22 cellular contexts compared by ENCODE assay signal in the genomic region with DNA sequence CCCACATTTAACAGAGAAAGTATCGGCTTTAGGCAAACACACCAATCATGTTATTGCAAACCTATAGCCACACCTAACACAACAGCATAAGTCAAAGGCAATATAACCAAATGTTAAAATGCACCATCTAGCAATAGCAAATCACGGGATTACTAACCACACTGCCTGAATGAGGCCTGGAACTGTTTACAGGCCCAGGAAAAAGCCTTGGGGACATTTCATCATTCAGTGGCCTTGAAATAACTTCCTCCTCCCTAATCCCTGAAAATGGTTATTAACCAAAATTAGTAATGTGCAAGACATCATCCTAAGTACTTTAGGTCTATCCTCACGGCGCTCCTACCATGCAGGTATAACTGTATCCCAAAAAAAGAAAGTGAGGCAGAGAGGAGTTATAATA. TPM values are rescaled to one million over a fixed set of nuclear protein-coding genes. Genes with fewer than 3 reads are reported as not detected.
DNase-seq lines count a peak whose midpoint lies in the region; ATAC-seq and TF ChIP-seq lines count a peak whose summit lies in the region.
"Had no signal": no experiment of that assay in that cellular context is flagged by ENCODE, and none has a peak within 500 bp of the region (broad histone marks: within the 10 kb centered on the region; RNA-seq: fewer than 3 reads in every experiment).

No MANE protein-coding gene starts in this region.

- H3K9ac ChIP-seq in mesenchymal stem cell (ENCODE audit: low read length), result peak overlapping the region; percentile 3
- H3K9ac ChIP-seq: GM23248 had no signal

- peaks cover 3 to 8% of the 10 kb centered on the region in 2 donors for H3K36me3 Mint-ChIP-seq in activated T-cell treated with anti-CD3 and anti-CD28 coated beads, Interleukin-2, amount 50 U/mL, for 72 hours (ENCODE audit: insufficient read depth in 2 of 2)
- peaks cover 37% of the 10 kb centered on the region for H3K36me3 Mint-ChIP-seq in activated T-helper 17 cell treated with anti-CD3 and anti-CD28 coated beads, Interleukin-2, amount 50 U/mL, for 72 hours (ENCODE audit: low read depth)

- no peak overlapping the region for H3K4me3 ChIP-seq in mesenchymal stem cell (ENCODE audit: insufficient read depth in 1 of 2, low read depth in 1 of 2, low read length in 2 of 2)
- no peak overlapping the region for H3K4me3 ChIP-seq in upper lobe of left lung
- H3K4me3 ChIP-seq: cardiac muscle cell, GM23248, tibial artery had no signal

- no peak overlapping the region for H2BK120ac ChIP-seq in mesenchymal stem cell (ENCODE audit: low read depth, low read length)

- no peak overlapping the region for H2BK12ac ChIP-seq in mesenchymal stem cell (ENCODE audit: low read length in 2 of 2)

- 96% methylated on average over 4 of the region's 4 CpGs for WGBS in mesenchymal stem cell
- 79 to 89% methylated on average over 4 of the region's 4 CpGs for WGBS in upper lobe of left lung, 2 donors

- no peak overlapping the region for H3K18ac ChIP-seq in mesenchymal stem cell (ENCODE audit: low read depth in 1 of 2, low read length in 2 of 2)

- TF ChIP-seq CTCF in upper lobe of left lung (IDR thresholded peaks at IDR 0.05), result no peak

- H2BK15ac ChIP-seq in mesenchymal stem cell (ENCODE audit: low read depth, poor library complexity, severe bottlenecking), result no peak overlapping the region

- H3K4me1 ChIP-seq in mesenchymal stem cell (ENCODE audit: control insufficient read depth, insufficient read depth, low read depth, low read length) (peaks cover 6% of the 10 kb centered on the region), upper lobe of left lung (peaks cover 16 to 37% (median 24%) of the 10 kb centered on the region in 4 donors)

- peaks cover 68% of the 10 kb centered on the region for H3K4me1 Mint-ChIP-seq in activated T-cell treated with anti-CD3 and anti-CD28 coated beads, Interleukin-2, amount 50 U/mL, for 72 hours (ENCODE audit: low read depth)
- H3K4me1 Mint-ChIP-seq in activated T-helper 17 cell treated with anti-CD3 and anti-CD28 coated beads, Interleukin-2, amount 50 U/mL, for 72 hours, result peaks cover 44% of the 10 kb centered on the region

- H2AFZ ChIP-seq in mesenchymal stem cell (ENCODE audit: low read depth, low read length), result no peak overlapping the region

- no peak overlapping the region for H2AK5ac ChIP-seq in mesenchymal stem cell (ENCODE audit: low read length, severe bottlenecking)

- H3K23ac ChIP-seq in mesenchymal stem cell (ENCODE audit: low read length in 2 of 2), result no peak overlapping the region

- H3K9me3 Mint-ChIP-seq in activated T-cell treated with anti-CD3 and anti-CD28 coated beads, Interleukin-2, amount 50 U/mL, for 72 hours, result peaks cover 0 to 2% of the 10 kb centered on the region in 2 donors
- H3K9me3 Mint-ChIP-seq in activated T-helper 17 cell treated with anti-CD3 and anti-CD28 coated beads, Interleukin-2, amount 50 U/mL, for 72 hours, result no peaks in the 10 kb centered on the region
- H3K9me3 Mint-ChIP-seq: activated T-helper 1 cell treated with anti-CD3 and anti-CD28 coated beads, Interleukin-12 subunit alpha, Interleukin-12 subunit beta, Interleukin-2, Interleukin-4 antibody, amounts not matched to agents 30 ng/mL and 10 ng/mL and 1 ng/mL, durations not matched to agents 14 hours and 24 hours and 36 hours had no signal

- DNase-seq in activated T-cell treated with anti-CD3 and anti-CD28 coated beads, Interleukin-2, amount 50 U/mL, for 72 hours, result no peak
- no peak for DNase-seq in activated T-cell treated with anti-CD3 and anti-CD28 coated beads, Interleukin-2, amount 50 U/mL, for 48 hours
- DNase-seq in mesenchymal stem cell (peak; percentile 17), upper lobe of left lung (peak in 1 of 2 donors; percentile 29), COLO829 (ENCODE audit: low spot score) (no peak), NCI-H774 (lab: John Stamatoyannopoulos, UW) (no peak)
- DNase-seq: activated CD4-positive, alpha-beta T cell treated with anti-CD3 and anti-CD28 coated beads, Interleukin-2, amount 50 U/mL, for 48 hours; amniotic stem cell; effector CD8-positive, alpha-beta T cell; heart right ventricle; MM.1S; NCI-H2029 treated with DMSO at 0.1 percent for 48 hours; NCI-H524; nephron progenitor cell; SIG-M5; stimulated activated CD4-positive, alpha-beta T cell treated with anti-CD3 and anti-CD28 coated beads, Interleukin-12 subunit alpha, Interleukin-12 subunit beta, amount 100 ng/mL, for 4 hours; tibial artery had no signal

- H3K27ac ChIP-seq in mesenchymal stem cell (ENCODE audit: low read length, poor library complexity, severe bottlenecking), result no peak overlapping the region
- peak overlapping the region; percentile 32 to 98 (median 84) for H3K27ac ChIP-seq in upper lobe of left lung
- H3K27ac ChIP-seq: cardiac muscle cell, GM23248, tibial artery had no signal

- no peak for TF ChIP-seq POLR2A in upper lobe of left lung (IDR thresholded peaks at IDR 0.05)

- H3K4ac ChIP-seq in mesenchymal stem cell (ENCODE audit: low read depth in 1 of 2, low read length in 2 of 2), result no peak overlapping the region

- peak overlapping the region; percentile 42 to 99 for H3K4me3 Mint-ChIP-seq in activated T-cell treated with anti-CD3 and anti-CD28 coated beads, Interleukin-2, amount 50 U/mL, for 72 hours
- peak overlapping the region; percentile 97 for H3K4me3 Mint-ChIP-seq in activated T-helper 17 cell treated with anti-CD3 and anti-CD28 coated beads, Interleukin-2, amount 50 U/mL, for 72 hours
- H3K4me3 Mint-ChIP-seq: activated T-helper 1 cell treated with anti-CD3 and anti-CD28 coated beads, Interleukin-12 subunit alpha, Interleukin-12 subunit beta, Interleukin-2, Interleukin-4 antibody, amounts not matched to agents 30 ng/mL and 10 ng/mL and 1 ng/mL, durations not matched to agents 14 hours and 24 hours and 36 hours; nephron progenitor cell had no signal

- ATAC-seq in activated T-cell treated with anti-CD3 and anti-CD28 coated beads, Interleukin-2, amount 50 U/mL, for 72 hours (replicated peaks in 1 of 2), result no peak
- no peak for ATAC-seq in activated T-helper 17 cell treated with anti-CD3 and anti-CD28 coated beads, Interleukin-2, amount 50 U/mL, for 72 hours (replicated peaks)
- ATAC-seq in upper lobe of left lung (ENCODE audit: low FRiP score in 2 of 2), result no peak
- no peak for ATAC-seq in GM19328 (IDR thresholded peaks at IDR 0.05; ENCODE audit: unreplicated experiment)
- ATAC-seq: heart right ventricle had no signal

- peaks cover 7% of the 10 kb centered on the region for H3K79me1 ChIP-seq in mesenchymal stem cell (replicated peaks; ENCODE audit: low read length, poor library complexity, severe bottlenecking)

- H3K4me2 ChIP-seq in mesenchymal stem cell (ENCODE audit: low read length, poor library complexity, severe bottlenecking), result no peak overlapping the region

- H3K27me3 ChIP-seq in mesenchymal stem cell (ENCODE audit: control insufficient read depth in 1 of 2, insufficient read depth in 1 of 2, low read length in 2 of 2), result no peaks in the 10 kb centered on the region
- no peaks in the 10 kb centered on the region for H3K27me3 ChIP-seq in upper lobe of left lung
- H3K27me3 ChIP-seq: cardiac muscle cell, heart right ventricle, tibial artery had no signal

- H3K9me3 ChIP-seq in mesenchymal stem cell (ENCODE audit: control insufficient read depth, low read length), result no peaks in the 10 kb centered on the region
- no peaks in the 10 kb centered on the region for H3K9me3 ChIP-seq in upper lobe of left lung
- H3K9me3 ChIP-seq: heart right ventricle, tibial artery had no signal

- no peaks in the 10 kb centered on the region for H3K27me3 Mint-ChIP-seq in activated T-cell treated with anti-CD3 and anti-CD28 coated beads, Interleukin-2, amount 50 U/mL, for 72 hours (ENCODE audit: low read depth)
- no peaks in the 10 kb centered on the region for H3K27me3 Mint-ChIP-seq in activated T-helper 17 cell treated with anti-CD3 and anti-CD28 coated beads, Interleukin-2, amount 50 U/mL, for 72 hours

- no peak for TF ChIP-seq EP300 in upper lobe of left lung (IDR thresholded peaks at IDR 0.05)

- H3K14ac ChIP-seq in mesenchymal stem cell (ENCODE audit: low read length in 2 of 2), result no peak overlapping the region

- H2BK5ac ChIP-seq in mesenchymal stem cell (ENCODE audit: low read depth, low read length, poor library complexity, severe bottlenecking), result no peak overlapping the region

- no peak overlapping the region for H4K91ac ChIP-seq in mesenchymal stem cell (ENCODE audit: low read length)

- H3K27ac Mint-ChIP-seq in activated T-cell treated with anti-CD3 and anti-CD28 coated beads, Interleukin-2, amount 50 U/mL, for 72 hours, result no peak overlapping the region
- H3K27ac Mint-ChIP-seq in activated T-helper 17 cell treated with anti-CD3 and anti-CD28 coated beads, Interleukin-2, amount 50 U/mL, for 72 hours, result no peak overlapping the region
- H3K27ac Mint-ChIP-seq: activated T-helper 1 cell treated with anti-CD3 and anti-CD28 coated beads, Interleukin-12 subunit alpha, Interleukin-12 subunit beta, Interleukin-2, Interleukin-4 antibody, amounts not matched to agents 30 ng/mL and 10 ng/mL and 1 ng/mL, durations not matched to agents 14 hours and 24 hours and 36 hours; nephron progenitor cell had no signal

- peaks cover 0 to 8% of the 10 kb centered on the region in 2 experiments for H3K36me3 ChIP-seq in mesenchymal stem cell (ENCODE audit: control insufficient read depth in 1 of 2, insufficient read depth in 2 of 2, low read depth in 1 of 2, low read length in 2 of 2)
- peaks cover 0 to 8% (median 4%) of the 10 kb centered on the region in 4 donors for H3K36me3 ChIP-seq in upper lobe of left lung
- H3K36me3 ChIP-seq: cardiac muscle cell had no signal

- no peak overlapping the region for H4K8ac ChIP-seq in mesenchymal stem cell (ENCODE audit: low read length)

RNA-seq across cellular contexts. Expression of gene GALC, which starts 2.3 kb away (rescaled TPM):
- 10 to 100 TPM; 40.1 to 40.3 TPM for total RNA-seq in activated T-cell treated with anti-CD3 and anti-CD28 coated beads, Interleukin-2, amount 50 U/mL, for 72 hours
- total RNA-seq in activated T-helper 17 cell treated with anti-CD3 and anti-CD28 coated beads, Interleukin-2, amount 50 U/mL, for 72 hours, result 10 to 100 TPM; 17.7 to 32.4 TPM
- 27.9 TPM for polyA plus RNA-seq in mesenchymal stem cell (2013, experiment 1 of 2)
- polyA plus RNA-seq in mesenchymal stem cell (2013, experiment 2 of 2), result 28.7 TPM
- total RNA-seq in upper lobe of left lung, result 10 to 100 TPM; 24.2 to 64.3 (median 49.0) TPM

RNA-seq across cellular contexts. Expression of gene GPR65, which starts 14.2 kb away (rescaled TPM):
- 10 to 100 TPM; 24.6 to 31.8 TPM for total RNA-seq in activated T-cell treated with anti-CD3 and anti-CD28 coated beads, Interleukin-2, amount 50 U/mL, for 72 hours
- total RNA-seq in activated T-helper 17 cell treated with anti-CD3 and anti-CD28 coated beads, Interleukin-2, amount 50 U/mL, for 72 hours, result 10 to 100 TPM; 15.0 to 33.9 TPM
- 0.25 TPM for polyA plus RNA-seq in mesenchymal stem cell (2013, experiment 1 of 2)
- polyA plus RNA-seq in mesenchymal stem cell (2013, experiment 2 of 2), result 0.27 TPM
- 1 to 10 TPM; 3.2 to 7.0 (median 3.8) TPM for total RNA-seq in upper lobe of left lung
- total RNA-seq: cardiac muscle cell had no signal
- polyA plus RNA-seq: cardiac muscle cell had no signal
